Comparison of ENCODE assay signal across 9 cellular contexts in the genomic region with DNA sequence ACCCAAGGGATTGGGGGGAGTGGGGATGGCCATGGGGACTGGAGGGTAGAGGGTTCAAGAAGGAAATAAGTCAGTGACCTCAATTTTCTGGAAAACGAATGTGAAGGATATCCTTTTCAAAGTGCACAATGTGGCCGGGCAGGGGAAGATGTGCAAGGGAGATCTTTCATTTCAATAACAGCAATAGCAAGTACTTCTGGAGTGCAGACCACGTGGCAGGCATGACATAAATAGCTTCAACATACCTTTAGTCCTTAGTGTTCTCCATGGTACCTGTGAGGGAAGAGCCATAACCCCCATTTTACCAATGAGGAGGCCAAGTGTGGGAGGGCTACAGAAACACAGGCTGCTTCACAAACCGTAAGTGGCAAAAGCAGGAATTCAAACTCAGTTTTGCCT.
DNase-seq lines count a peak whose midpoint lies in the region; ATAC-seq and TF ChIP-seq lines count a peak whose summit lies in the region.
"Had no signal": no experiment of that assay in that cellular context is flagged by ENCODE, and none has a peak within 500 bp of the region (broad histone marks: within the 10 kb centered on the region; RNA-seq: fewer than 3 reads in every experiment).

No MANE protein-coding gene starts in this region.

- H3K36me3 Mint-ChIP-seq in activated CD4-positive, alpha-beta T cell treated with anti-CD3 and anti-CD28 coated beads, Interleukin-2, amount 10 ng/mL, durations not matched to agents 7 days and 5 days (ENCODE audit: low read depth): peaks cover 30% of the 10 kb centered on the region
- no peaks in the 10 kb centered on the region for H3K36me3 Mint-ChIP-seq in stimulated activated memory B cell treated with anti-CD40 and anti-IgM and Interleukin-4, amounts not matched to agents 10 μg/mL and 1 μg/mL and 100 μg/mL, for 72 hours

- POLR2A ChIA-PET in activated CD4-positive, alpha-beta T cell treated with anti-CD3 and anti-CD28 coated beads, Interleukin-2, amount 10 ng/mL, durations not matched to agents 7 days and 5 days (lab: Charles Lee): no interaction called here

- H3K27ac Mint-ChIP-seq in activated CD4-positive, alpha-beta T cell treated with anti-CD3 and anti-CD28 coated beads, Interleukin-2, amount 10 ng/mL, durations not matched to agents 7 days and 5 days: peak overlapping the region; percentile 99
- peak overlapping the region; percentile 96 for H3K27ac Mint-ChIP-seq in stimulated activated memory B cell treated with anti-CD40 and anti-IgM and Interleukin-4, amounts not matched to agents 10 μg/mL and 1 μg/mL and 100 μg/mL, for 72 hours

- CTCF ChIA-PET in activated CD4-positive, alpha-beta T cell treated with anti-CD3 and anti-CD28 coated beads, Interleukin-2, amount 10 ng/mL, durations not matched to agents 7 days and 5 days (lab: Charles Lee): interaction anchor here (2.4 kb wide), 1 partner anchor 10 kb away, joined by 14 read pairs; no protein-coding TSS in a partner anchor

- no peaks in the 10 kb centered on the region for H3K27me3 Mint-ChIP-seq in activated CD4-positive, alpha-beta T cell treated with anti-CD3 and anti-CD28 coated beads, Interleukin-2, amount 10 ng/mL, durations not matched to agents 7 days and 5 days
- no peaks in the 10 kb centered on the region for H3K27me3 Mint-ChIP-seq in stimulated activated memory B cell treated with anti-CD40 and anti-IgM and Interleukin-4, amounts not matched to agents 10 μg/mL and 1 μg/mL and 100 μg/mL, for 72 hours

- peaks cover 93% of the 10 kb centered on the region for H3K4me1 Mint-ChIP-seq in activated CD4-positive, alpha-beta T cell treated with anti-CD3 and anti-CD28 coated beads, Interleukin-2, amount 10 ng/mL, durations not matched to agents 7 days and 5 days
- peaks cover 63% of the 10 kb centered on the region for H3K4me1 Mint-ChIP-seq in stimulated activated memory B cell treated with anti-CD40 and anti-IgM and Interleukin-4, amounts not matched to agents 10 μg/mL and 1 μg/mL and 100 μg/mL, for 72 hours

- ATAC-seq in SK-N-SH treated with all-trans-retinoic acid at 6 μM for 48 hours: peak; percentile 19; the same call in 2 of the 3 replicates
- no peak for ATAC-seq in stimulated activated memory B cell treated with anti-CD40 and anti-IgM and Interleukin-4, amounts not matched to agents 10 μg/mL and 1 μg/mL and 100 μg/mL, for 72 hours
- ATAC-seq: A549 had no signal

- H3K4me3 Mint-ChIP-seq in activated CD4-positive, alpha-beta T cell treated with anti-CD3 and anti-CD28 coated beads, Interleukin-2, amount 10 ng/mL, durations not matched to agents 7 days and 5 days: peak overlapping the region; percentile 61
- H3K4me3 Mint-ChIP-seq in stimulated activated memory B cell treated with anti-CD40 and anti-IgM and Interleukin-4, amounts not matched to agents 10 μg/mL and 1 μg/mL and 100 μg/mL, for 72 hours: no peak overlapping the region

- peaks cover 2% of the 10 kb centered on the region for H3K9me3 Mint-ChIP-seq in activated CD4-positive, alpha-beta T cell treated with anti-CD3 and anti-CD28 coated beads, Interleukin-2, amount 10 ng/mL, durations not matched to agents 7 days and 5 days
- H3K9me3 Mint-ChIP-seq in stimulated activated memory B cell treated with anti-CD40 and anti-IgM and Interleukin-4, amounts not matched to agents 10 μg/mL and 1 μg/mL and 100 μg/mL, for 72 hours: no peaks in the 10 kb centered on the region

- no peak for DNase-seq in activated CD4-positive, alpha-beta T cell treated with anti-CD3 and anti-CD28 coated beads, Interleukin-2, amount 10 ng/mL, durations not matched to agents 7 days and 5 days
- no peak for DNase-seq in activated CD4-positive, alpha-beta T cell treated with anti-CD3 and anti-CD28 coated beads for 48 hours
- no peak for DNase-seq in epithelial cell of prostate (ENCODE audit: low read depth, low spot score)
- DNase-seq in glomerular visceral epithelial cell (ENCODE audit: extremely low spot score): no peak
- no peak for DNase-seq in NCI-H446 treated with DMSO at 0.1 percent for 48 hours (lab: John Stamatoyannopoulos, UW)
- DNase-seq in NCI-H2107 treated with DMSO at 0.1 percent for 48 hours (lab: John Stamatoyannopoulos, UW; ENCODE audit: unreplicated experiment): no peak

- H3K27ac ChIP-seq in epithelial cell of prostate: peak overlapping the region; percentile 97

TF ChIP-seq in SK-N-SH treated with all-trans-retinoic acid at 6 μM for 48 hours, 23 proteins besides CTCF, POLR2A, EP300 and RAD21:
- TF ChIP-seq, protein P1, sequence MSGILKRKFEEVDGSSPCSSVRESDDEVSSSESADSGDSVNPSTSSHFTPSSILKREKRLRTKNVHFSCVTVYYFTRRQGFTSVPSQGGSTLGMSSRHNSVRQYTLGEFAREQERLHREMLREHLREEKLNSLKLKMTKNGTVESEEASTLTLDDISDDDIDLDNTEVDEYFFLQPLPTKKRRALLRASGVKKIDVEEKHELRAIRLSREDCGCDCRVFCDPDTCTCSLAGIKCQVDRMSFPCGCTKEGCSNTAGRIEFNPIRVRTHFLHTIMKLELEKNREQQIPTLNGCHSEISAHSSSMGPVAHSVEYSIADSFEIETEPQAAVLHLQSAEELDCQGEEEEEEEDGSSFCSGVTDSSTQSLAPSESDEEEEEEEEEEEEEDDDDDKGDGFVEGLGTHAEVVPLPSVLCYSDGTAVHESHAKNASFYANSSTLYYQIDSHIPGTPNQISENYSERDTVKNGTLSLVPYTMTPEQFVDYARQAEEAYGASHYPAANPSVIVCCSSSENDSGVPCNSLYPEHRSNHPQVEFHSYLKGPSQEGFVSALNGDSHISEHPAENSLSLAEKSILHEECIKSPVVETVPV (CRISPR knock-in tag; IDR thresholded peaks at IDR 0.05): no peak
- TF ChIP-seq ISL1 (CRISPR knock-in tag; IDR thresholded peaks at IDR 0.05) (no peak), PPARA (CRISPR knock-in tag; IDR thresholded peaks at IDR 0.05; ENCODE audit: borderline replicate concordance) (no peak), GLIS3 (CRISPR knock-in tag; IDR thresholded peaks at IDR 0.05) (no peak), ARNTL (CRISPR knock-in tag; IDR thresholded peaks at IDR 0.05; ENCODE audit: borderline replicate concordance, low read depth) (no peak), ZFP3 (CRISPR knock-in tag; IDR thresholded peaks at IDR 0.05) (no peak), TCF4 (CRISPR knock-in tag; IDR thresholded peaks at IDR 0.05; ENCODE audit: borderline replicate concordance) (no peak), ZC3H10 (CRISPR knock-in tag; IDR thresholded peaks at IDR 0.05) (no peak), ZNF565 (CRISPR knock-in tag; conservative IDR thresholded peaks at IDR 0.05; ENCODE audit: low read depth) (no peak), OSR1 (CRISPR knock-in tag; IDR thresholded peaks at IDR 0.05) (no peak), ESRRG (CRISPR knock-in tag; IDR thresholded peaks at IDR 0.05) (no peak), RARB (CRISPR knock-in tag; IDR thresholded peaks at IDR 0.05) (no peak)
- TF ChIP-seq, protein P2, sequence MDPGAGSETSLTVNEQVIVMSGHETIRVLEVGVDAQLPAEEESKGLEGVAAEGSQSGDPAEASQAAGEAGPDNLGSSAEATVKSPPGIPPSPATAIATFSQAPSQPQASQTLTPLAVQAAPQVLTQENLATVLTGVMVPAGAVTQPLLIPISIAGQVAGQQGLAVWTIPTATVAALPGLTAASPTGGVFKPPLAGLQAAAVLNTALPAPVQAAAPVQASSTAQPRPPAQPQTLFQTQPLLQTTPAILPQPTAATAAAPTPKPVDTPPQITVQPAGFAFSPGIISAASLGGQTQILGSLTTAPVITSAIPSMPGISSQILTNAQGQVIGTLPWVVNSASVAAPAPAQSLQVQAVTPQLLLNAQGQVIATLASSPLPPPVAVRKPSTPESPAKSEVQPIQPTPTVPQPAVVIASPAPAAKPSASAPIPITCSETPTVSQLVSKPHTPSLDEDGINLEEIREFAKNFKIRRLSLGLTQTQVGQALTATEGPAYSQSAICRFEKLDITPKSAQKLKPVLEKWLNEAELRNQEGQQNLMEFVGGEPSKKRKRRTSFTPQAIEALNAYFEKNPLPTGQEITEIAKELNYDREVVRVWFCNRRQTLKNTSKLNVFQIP (CRISPR knock-in tag; IDR thresholded peaks at IDR 0.05; ENCODE audit: borderline replicate concordance, low read depth): no peak
- TF ChIP-seq, protein P3, sequence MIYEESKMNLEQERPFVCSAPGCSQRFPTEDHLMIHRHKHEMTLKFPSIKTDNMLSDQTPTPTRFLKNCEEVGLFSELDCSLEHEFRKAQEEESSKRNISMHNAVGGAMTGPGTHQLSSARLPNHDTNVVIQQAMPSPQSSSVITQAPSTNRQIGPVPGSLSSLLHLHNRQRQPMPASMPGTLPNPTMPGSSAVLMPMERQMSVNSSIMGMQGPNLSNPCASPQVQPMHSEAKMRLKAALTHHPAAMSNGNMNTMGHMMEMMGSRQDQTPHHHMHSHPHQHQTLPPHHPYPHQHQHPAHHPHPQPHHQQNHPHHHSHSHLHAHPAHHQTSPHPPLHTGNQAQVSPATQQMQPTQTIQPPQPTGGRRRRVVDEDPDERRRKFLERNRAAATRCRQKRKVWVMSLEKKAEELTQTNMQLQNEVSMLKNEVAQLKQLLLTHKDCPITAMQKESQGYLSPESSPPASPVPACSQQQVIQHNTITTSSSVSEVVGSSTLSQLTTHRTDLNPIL (CRISPR knock-in tag; IDR thresholded peaks at IDR 0.05; ENCODE audit: low read depth): no peak
TF ChIP-seq in SK-N-SH treated with all-trans-retinoic acid at 6 μM for 48 hours: peak in this region for 0.
